ENCODE assay signal across 8 cellular contexts in the genomic region with DNA sequence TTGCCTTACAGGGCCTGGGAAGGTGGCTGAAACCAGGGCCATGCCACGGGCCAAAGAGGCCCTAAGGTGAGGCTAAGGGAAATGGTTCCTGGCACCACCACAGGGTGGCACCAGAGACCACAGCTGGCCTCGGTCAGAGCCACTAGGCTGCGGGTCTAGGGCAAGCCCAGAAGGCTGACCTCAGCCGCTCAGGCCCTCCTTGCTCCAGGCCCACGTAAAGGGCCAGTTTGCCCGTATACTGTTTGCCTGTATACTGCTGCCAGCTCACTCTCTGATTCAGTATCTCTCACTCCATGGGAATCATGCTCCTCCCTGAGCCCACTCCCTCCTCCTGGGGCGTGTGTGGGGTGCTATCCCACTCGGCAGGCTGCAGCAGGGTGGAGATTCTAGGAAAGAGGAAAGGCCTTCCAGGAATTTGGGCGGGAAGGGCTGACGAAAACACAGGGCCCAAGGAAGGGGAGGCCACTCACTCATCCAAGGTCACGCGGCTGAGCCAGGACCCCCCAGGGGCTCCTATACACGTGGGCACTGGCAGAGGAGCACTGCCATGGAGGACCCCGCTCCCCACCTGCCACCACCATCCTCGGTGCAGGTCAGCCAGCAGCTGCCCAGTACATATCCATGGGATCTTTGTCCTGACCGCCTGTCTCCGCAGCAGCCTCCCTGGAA.
DNase-seq lines count a peak whose midpoint lies in the region; ATAC-seq, FAIRE-seq and TF ChIP-seq lines count a peak whose summit lies in the region.

No MANE protein-coding gene starts in this region.

- H3K9me3 Mint-ChIP-seq in Caco-2 (ENCODE audit: unreplicated experiment), result no peaks in the 10 kb centered on the region
- no peaks in the 10 kb centered on the region for H3K9me3 Mint-ChIP-seq in activated naive CD8-positive, alpha-beta T cell treated with anti-CD3 and anti-CD28 coated beads, Interleukin-2, amount 10 ng/mL, durations not matched to agents 7 days and 5 days

- TF ChIP-seq RAD21 in SK-N-SH (IDR thresholded peaks at IDR 0.05; ENCODE audit: low read length), result peak; percentile 98

- DNase-seq in Caco-2 (peak; percentile 86 to 94), HT-29 (ENCODE audit: low spot score) (peak; percentile 96), SK-N-SH (peak; percentile 92), Right ventricle myocardium inferior (ENCODE audit: missing footprints) (peak; percentile 87), pancreas (peak; percentile 70 to 93 (median 86)), ureter (ENCODE audit: low spot score) (peak; percentile 71)
- peak; percentile 72 for DNase-seq in activated naive CD8-positive, alpha-beta T cell treated with anti-CD3 and anti-CD28 coated beads, Interleukin-2, amount 10 ng/mL, durations not matched to agents 7 days and 5 days

- no peak for TF ChIP-seq EP300 in SK-N-SH (IDR thresholded peaks at IDR 0.05; ENCODE audit: borderline replicate concordance in 1 of 2, low read depth in 1 of 2, low read length in 1 of 2)

- no peak overlapping the region for H2AFZ ChIP-seq in SK-N-SH (ENCODE audit: low read depth)

- no peaks in the 10 kb centered on the region for H3K27me3 Mint-ChIP-seq in Caco-2 (ENCODE audit: insufficient read depth, unreplicated experiment)
- peaks cover 3% of the 10 kb centered on the region for H3K27me3 Mint-ChIP-seq in activated naive CD8-positive, alpha-beta T cell treated with anti-CD3 and anti-CD28 coated beads, Interleukin-2, amount 10 ng/mL, durations not matched to agents 7 days and 5 days

- no peak overlapping the region for H3K27ac Mint-ChIP-seq in Caco-2 (ENCODE audit: unreplicated experiment)
- H3K27ac Mint-ChIP-seq in activated naive CD8-positive, alpha-beta T cell treated with anti-CD3 and anti-CD28 coated beads, Interleukin-2, amount 10 ng/mL, durations not matched to agents 7 days and 5 days, result no peak overlapping the region

- H3K4me3 Mint-ChIP-seq in Caco-2 (ENCODE audit: unreplicated experiment), result no peak overlapping the region
- H3K4me3 Mint-ChIP-seq in activated naive CD8-positive, alpha-beta T cell treated with anti-CD3 and anti-CD28 coated beads, Interleukin-2, amount 10 ng/mL, durations not matched to agents 7 days and 5 days, result no peak overlapping the region

- peak; percentile 99 for TF ChIP-seq CTCF in Caco-2 (IDR thresholded peaks at IDR 0.05; ENCODE audit: insufficient read depth in 1 of 2, low read depth in 1 of 2, low read length in 1 of 2, severe bottlenecking in 1 of 2, unreplicated experiment in 1 of 2)
- TF ChIP-seq CTCF in SK-N-SH (IDR thresholded peaks at IDR 0.05), result peak; percentile 88
- TF ChIP-seq CTCF in pancreas (IDR thresholded peaks at IDR 0.05), result peak; percentile 86 to 94 (median 92)

- ATAC-seq in GM19452 (IDR thresholded peaks at IDR 0.05; ENCODE audit: unreplicated experiment), result peak; percentile 86
- peak; percentile 75 for ATAC-seq in activated naive CD8-positive, alpha-beta T cell treated with anti-CD3 and anti-CD28 coated beads, Interleukin-2, amount 10 ng/mL, durations not matched to agents 7 days and 5 days (ENCODE audit: low read depth)
- peak; percentile 89 for ATAC-seq in Right ventricle myocardium inferior
- peak; percentile 80 to 93 (median 86) for ATAC-seq in pancreas

- H3K4me1 ChIP-seq in Caco-2 (peaks cover 6% of the 10 kb centered on the region; the same call in 1 of the 2 replicates), SK-N-SH (ENCODE audit: control insufficient read depth in 1 of 2, insufficient read depth in 2 of 2, low read depth in 1 of 2, low read length in 1 of 2) (peaks cover 0 to 15% of the 10 kb centered on the region in 2 experiments; a peak in 1 of 4 replicates), pancreas (peaks cover 0 to 8% (median 4%) of the 10 kb centered on the region in 3 donors)

- H3K4me2 ChIP-seq in SK-N-SH, result no peak overlapping the region

- WGBS in SK-N-SH (ENCODE audit: low lambda C conversion rate), result 100% methylated on average over 2 of the region's 17 CpGs
- WGBS in pancreas, 2 donors, result 47 to 48% methylated on average over 16 to 17 of the region's 17 CpGs

- BruUV-seq in Caco-2 (replicated peaks; lab: Mats Ljungman, UMichigan), result no TSS peak

- POLR2A ChIA-PET in Caco-2 (lab: Charles Lee), result no interaction called here
- POLR2A ChIA-PET in SK-N-SH (lab: Yijun Ruan, JAX), result no interaction called here
- POLR2A ChIA-PET in activated naive CD8-positive, alpha-beta T cell treated with anti-CD3 and anti-CD28 coated beads, Interleukin-2, amount 10 ng/mL, durations not matched to agents 7 days and 5 days (lab: Charles Lee), result no interaction called here

- no peaks in the 10 kb centered on the region for H4K20me1 ChIP-seq in SK-N-SH (ENCODE audit: insufficient read depth)

- H3K27me3 ChIP-seq in Caco-2 (replicated peaks; ENCODE audit: control insufficient read depth, insufficient read depth, low read length) (no peaks in the 10 kb centered on the region), SK-N-SH (ENCODE audit: insufficient read depth) (no peaks in the 10 kb centered on the region), pancreas (no peaks in the 10 kb centered on the region)

- no peak overlapping the region for H3K9ac ChIP-seq in SK-N-SH

- FAIRE-seq in pancreas (lab: Jason Lieb, UNC), result no peak

- peaks cover 7% of the 10 kb centered on the region for H3K4me1 Mint-ChIP-seq in Caco-2 (ENCODE audit: low read depth, unreplicated experiment)
- H3K4me1 Mint-ChIP-seq in activated naive CD8-positive, alpha-beta T cell treated with anti-CD3 and anti-CD28 coated beads, Interleukin-2, amount 10 ng/mL, durations not matched to agents 7 days and 5 days, result no peaks in the 10 kb centered on the region

- H3K4me3 ChIP-seq in Caco-2 (ENCODE audit: low read depth, low read length) (no peak overlapping the region), SK-N-SH (ENCODE audit: low read depth in 2 of 2, low read length in 1 of 2) (no peak overlapping the region; a peak in 1 of 4 replicates), pancreas (no peak overlapping the region)

- H3F3A ChIP-seq in SK-N-SH (replicated peaks; ENCODE audit: insufficient read depth), result no peaks in the 10 kb centered on the region

- intact Hi-C loops in Caco-2 (cut with micrococcal nuclease; ENCODE audit: unreplicated experiment) (loop anchor here (1.0 to 10.0 kb wide), 9 partner anchors 46 to 503 kb away; partner anchors contain the start of gene NECTIN1), Right ventricle myocardium inferior (cut with DNase I) (loop anchor here (1.0 to 5.0 kb wide), 3 partner anchors 63 to 442 kb away; partner anchors contain the start of gene NECTIN1), pancreas (cut with DNase I) (loop anchor here in 2 of 3 donors (5.0 to 10.0 kb wide), 2 partner anchors 348 to 441 kb away; no protein-coding TSS in a partner anchor)

- H3K9me3 ChIP-seq in Caco-2 (no peaks in the 10 kb centered on the region), SK-N-SH (no peaks in the 10 kb centered on the region), pancreas (no peaks in the 10 kb centered on the region)

- H3K27ac ChIP-seq in SK-N-SH (ENCODE audit: low read depth in 2 of 2, low read length in 1 of 2) (peak overlapping the region in 1 of 2 experiments; percentile 25; a peak in 1 of 4 replicates), pancreas (no peak overlapping the region)

- H3K36me3 Mint-ChIP-seq in Caco-2 (ENCODE audit: insufficient read depth, unreplicated experiment), result peaks cover 9% of the 10 kb centered on the region
- H3K36me3 Mint-ChIP-seq in activated naive CD8-positive, alpha-beta T cell treated with anti-CD3 and anti-CD28 coated beads, Interleukin-2, amount 10 ng/mL, durations not matched to agents 7 days and 5 days, result no peaks in the 10 kb centered on the region

- H3K36me3 ChIP-seq in Caco-2 (ENCODE audit: control insufficient read depth, insufficient read depth, low read length), result 0 out of 2 replicates have a peak, but pooled peaks cover 2% of the 10 kb centered on the region
- H3K36me3 ChIP-seq in SK-N-SH (replicated peaks in 1 of 2; ENCODE audit: control insufficient read depth in 1 of 2, insufficient read depth in 2 of 2, low read length in 1 of 2), result no peaks in the 10 kb centered on the region
- H3K36me3 ChIP-seq in pancreas, result no peaks in the 10 kb centered on the region

- CTCF ChIA-PET in Caco-2 (lab: Charles Lee) (interaction anchor here (5.2 kb wide), 1 partner anchor 63 kb away, joined by 32 read pairs; the partner anchor contains the start of gene NECTIN1), SK-N-SH (lab: Yijun Ruan, JAX) (interaction anchor here (0.5 to 7.9 kb wide), 19 partner anchors 8 to 634 kb away, joined by 3 to 76 read pairs (median 4); partner anchors contain the start of gene NECTIN1)

- no peaks in the 10 kb centered on the region for H3K79me2 ChIP-seq in SK-N-SH (ENCODE audit: insufficient read depth)

- no peaks in the 10 kb centered on the region for H3K9me2 ChIP-seq in SK-N-SH

TF ChIP-seq in SK-N-SH, 30 proteins besides CTCF, POLR2A, EP300 and RAD21:
- TF ChIP-seq NRF1 (IDR thresholded peaks at IDR 0.05; ENCODE audit: low read depth, low read length) (0 out of 2 replicates have a peak, but pooled peaks have one; percentile 16), SMC3 (IDR thresholded peaks at IDR 0.05; ENCODE audit: low read depth, low read length) (peak; percentile 99), ELF1 (IDR thresholded peaks at IDR 0.05) (no peak)
